ENCODE assay signal across 15 cellular contexts in the genomic region with DNA sequence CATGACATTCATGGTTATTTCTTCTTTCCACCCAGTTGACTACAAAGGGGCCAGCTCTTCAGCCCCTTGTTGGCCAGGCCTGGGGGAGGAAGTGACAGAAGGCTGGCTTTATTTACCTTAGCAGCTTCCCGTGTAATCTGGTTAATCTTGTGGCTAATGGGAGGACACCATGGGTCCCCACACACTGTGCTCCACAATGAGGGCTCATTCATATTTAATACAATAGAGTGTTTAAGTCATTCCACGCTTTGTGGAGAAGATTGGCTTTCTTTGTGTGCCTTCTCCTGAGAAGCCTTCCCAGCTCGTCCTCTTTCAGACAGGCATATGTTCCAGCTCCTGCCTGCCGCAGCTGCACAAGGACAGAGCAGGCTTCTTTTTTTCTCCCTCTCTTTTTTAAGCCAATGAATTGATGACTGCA.
DNase-seq lines count a peak whose midpoint lies in the region; ATAC-seq and TF ChIP-seq lines count a peak whose summit lies in the region.
"Had no signal": no experiment of that assay in that cellular context is flagged by ENCODE, and none has a peak within 500 bp of the region (broad histone marks: within the 10 kb centered on the region; RNA-seq: fewer than 3 reads in every experiment).

No MANE protein-coding gene starts in this region.

- no peak overlapping the region for H3K4me3 ChIP-seq in A673 (ENCODE audit: low read depth, low read length, poor library complexity, severe bottlenecking)
- no peak overlapping the region for H3K4me3 ChIP-seq in HUES48 (ENCODE audit: low read depth, low read length)
- H3K4me3 ChIP-seq in OCI-LY3 (ENCODE audit: low read length): no peak overlapping the region
- H3K4me3 ChIP-seq: right atrium auricular region, tibial artery had no signal

- H3K27me3 ChIP-seq in A673 (replicated peaks; ENCODE audit: insufficient read depth, low read depth, low read length, poor library complexity) (no peaks in the 10 kb centered on the region), HUES48 (ENCODE audit: control insufficient read depth, insufficient read depth, low read length) (no peaks in the 10 kb centered on the region), OCI-LY3 (ENCODE audit: low read depth, low read length) (no peaks in the 10 kb centered on the region)
- H3K27me3 ChIP-seq: right atrium auricular region, tibial artery had no signal

- intact Hi-C loops in A673 (cut with micrococcal nuclease; ENCODE audit: unreplicated experiment): loop anchor here (5.0 kb wide), 1 partner anchor 81 kb away; no protein-coding TSS in a partner anchor

- POLR2A ChIA-PET in A673 (lab: Charles Lee; ENCODE audit: low non-redundant PET): no interaction called here

- no TSS peak for BruUV-seq in A673 (replicated peaks; lab: Mats Ljungman, UMichigan)

- H3K36me3 ChIP-seq in A673 (ENCODE audit: insufficient read depth, low read length, poor library complexity, severe bottlenecking): no peaks in the 10 kb centered on the region
- no peaks in the 10 kb centered on the region for H3K36me3 ChIP-seq in HUES48 (ENCODE audit: control insufficient read depth, insufficient read depth, low read length)
- H3K36me3 ChIP-seq in OCI-LY3 (replicated peaks; ENCODE audit: low read depth, low read length): no peaks in the 10 kb centered on the region
- H3K36me3 ChIP-seq: right atrium auricular region, tibial artery had no signal

- peak; percentile 91 for DNase-seq in A673 (ENCODE audit: low spot score)
- peak; percentile 35 for DNase-seq in iPS DF 19.7 (ENCODE audit: low read depth, low spot score)
- DNase-seq in activated CD4-positive, CD25-positive, alpha-beta regulatory T cell treated with anti-CD3 and anti-CD28 coated beads, Interleukin-2, amount 50 U/mL, for 72 hours: no peak
- DNase-seq in NCI-H1092 (lab: John Stamatoyannopoulos, UW): no peak
- DNase-seq in activated T-cell treated with anti-CD3 and anti-CD28 coated beads for 4 hours: no peak
- DNase-seq: activated CD4-positive, alpha-beta T cell treated with anti-CD3 and anti-CD28 coated beads, Interleukin-2, amount 10 ng/mL, durations not matched to agents 24 days and 14 days; Calu3; dermis blood vessel endothelial cell; tibial artery had no signal

- H3K27ac ChIP-seq in A673 (ENCODE audit: low read depth, low read length, poor library complexity, severe bottlenecking) (peak overlapping the region; percentile 32), HUES48 (ENCODE audit: low read depth, low read length) (peak overlapping the region; percentile 86), OCI-LY3 (ENCODE audit: low read length) (no peak overlapping the region)
- H3K27ac ChIP-seq: right atrium auricular region, RWPE1, tibial artery had no signal

- CTCF ChIA-PET in A673 (lab: Charles Lee): no interaction called here

- no peaks in the 10 kb centered on the region for H3K79me2 ChIP-seq in OCI-LY3 (ENCODE audit: low read length)

- H2AFZ ChIP-seq in OCI-LY3 (ENCODE audit: low read depth, low read length): peak overlapping the region; percentile 70

- TF ChIP-seq CTCF in A673 (conservative IDR thresholded peaks at IDR 0.05; ENCODE audit: low read depth, low read length): no peak
- TF ChIP-seq CTCF in OCI-LY3 (IDR thresholded peaks at IDR 0.05; ENCODE audit: low read depth, low read length): no peak

- H3K4me2 ChIP-seq in OCI-LY3 (ENCODE audit: low read length): no peak overlapping the region; the same call in 1 of the 2 replicates

- H3K9me3 ChIP-seq in A673 (ENCODE audit: low read depth, low read length, poor library complexity, severe bottlenecking): no peaks in the 10 kb centered on the region
- peaks cover 3% of the 10 kb centered on the region; the same call in 1 of the 2 replicates for H3K9me3 ChIP-seq in HUES48 (ENCODE audit: control insufficient read depth, insufficient read depth, low read length)
- H3K9me3 ChIP-seq in OCI-LY3 (ENCODE audit: insufficient read depth, low read length): no peaks in the 10 kb centered on the region
- H3K9me3 ChIP-seq: tibial artery had no signal

- H3K4me1 ChIP-seq in A673 (ENCODE audit: insufficient read depth, low read length, poor library complexity, severe bottlenecking) (peaks cover 22% of the 10 kb centered on the region), HUES48 (ENCODE audit: control insufficient read depth, insufficient read depth, low read length) (peaks cover 47% of the 10 kb centered on the region), OCI-LY3 (ENCODE audit: low read length) (no peaks in the 10 kb centered on the region)
- H3K4me1 ChIP-seq: right atrium auricular region, tibial artery had no signal

- H4K20me1 ChIP-seq in OCI-LY3 (ENCODE audit: insufficient read depth, low read length): no peaks in the 10 kb centered on the region

- ATAC-seq in GM21737 (IDR thresholded peaks at IDR 0.05; ENCODE audit: unreplicated experiment): no peak
- ATAC-seq: activated naive CD4-positive, alpha-beta T cell treated with anti-CD3 and anti-CD28 coated beads, Interleukin-2, amount 50 U/mL, for 72 hours had no signal

- no peak overlapping the region for H3K9ac ChIP-seq in HUES48 (ENCODE audit: low read depth, low read length)
- H3K9ac ChIP-seq in OCI-LY3 (ENCODE audit: low read length): no peak overlapping the region

Comparison
In these comparisons a context has a peak if more than half of its experiments do, and no peak if none do; other contexts are left out.
1. DNase-seq: peak in A673 (single experiment) and iPS DF 19.7 (single experiment); none in activated CD4-positive, CD25-positive, alpha-beta regulatory T cell treated with anti-CD3 and anti-CD28 coated beads, Interleukin-2, amount 50 U/mL, for 72 hours (single experiment), NCI-H1092 (single experiment) and activated T-cell treated with anti-CD3 and anti-CD28 coated beads for 4 hours (single experiment).